Comparison of ENCODE assay signal across 8 cellular contexts in the genomic region with DNA sequence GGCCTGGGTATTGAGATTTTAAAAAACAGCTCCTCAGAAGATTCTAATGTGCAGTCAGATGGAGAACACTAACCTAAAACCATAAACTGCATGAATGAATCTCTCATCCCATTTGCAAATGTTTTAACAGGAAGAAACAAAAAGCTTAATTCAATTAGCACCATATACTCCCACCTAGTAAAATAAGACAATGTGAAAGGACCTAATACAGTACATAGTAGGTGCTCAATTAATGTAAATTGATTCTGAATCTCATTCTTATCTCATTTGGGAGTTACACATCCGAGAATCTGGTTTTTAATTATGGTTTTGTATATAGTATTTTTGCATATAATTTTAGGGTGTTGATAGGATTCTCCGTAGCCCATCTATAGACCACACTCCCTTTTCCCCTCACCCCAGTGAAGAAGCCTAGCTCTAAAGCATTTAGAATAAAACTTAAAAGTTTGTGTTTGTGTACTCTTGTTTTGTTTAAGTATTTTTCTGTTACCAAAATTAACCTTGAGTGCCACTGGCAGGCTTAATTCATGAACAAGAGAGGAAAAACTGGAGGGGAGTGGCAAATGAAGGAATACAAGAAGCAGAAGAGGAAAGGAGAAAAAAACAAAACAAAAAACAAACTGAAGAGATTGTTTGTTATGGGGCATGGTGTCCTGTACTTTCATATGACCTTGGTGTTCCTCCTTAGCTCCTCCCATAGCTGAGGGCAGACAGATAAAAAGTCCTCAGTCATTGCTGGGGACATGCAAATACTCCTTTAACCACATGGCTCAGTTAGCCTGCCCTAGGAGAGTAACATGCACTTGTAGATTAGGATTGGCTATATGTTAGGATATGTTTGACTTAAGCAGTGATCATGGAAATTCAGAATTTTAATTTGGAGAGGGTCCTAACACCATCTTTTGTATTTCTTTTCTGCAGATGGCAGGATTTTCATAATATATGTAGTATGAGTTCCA. TPM values are rescaled to one million over a fixed set of nuclear protein-coding genes. Genes with fewer than 3 reads are reported as not detected.
A peak's percentile ranks its signal among the peaks of the same experiment; 100 is the strongest.
DNase-seq lines count a peak whose midpoint lies in the region; ATAC-seq and TF ChIP-seq lines count a peak whose summit lies in the region.

No MANE protein-coding gene starts in this region.

- H3K36me3 ChIP-seq in Panc1 (ENCODE audit: control insufficient read depth, insufficient read depth, low read length) (peaks cover 32% of the 10 kb centered on the region), ectodermal cell (ENCODE audit: control insufficient read depth, insufficient read depth, low read length) (peaks cover 8% of the 10 kb centered on the region)

- intact Hi-C loops in Panc1 (cut with micrococcal nuclease; ENCODE audit: unreplicated experiment): loop anchor here (10.0 kb wide), 1 partner anchor 305 kb away; no protein-coding TSS in a partner anchor

- no peaks in the 10 kb centered on the region for H3K27me3 Mint-ChIP-seq in naive thymus-derived CD8-positive, alpha-beta T cell

- H3K27me3 ChIP-seq in Panc1 (ENCODE audit: control insufficient read depth, insufficient read depth, low read length): no peaks in the 10 kb centered on the region
- H3K27me3 ChIP-seq in ectodermal cell (ENCODE audit: control insufficient read depth, insufficient read depth, low read length, poor library complexity, severe bottlenecking): no peaks in the 10 kb centered on the region

- peaks cover 0 to 28% (median 12%) of the 10 kb centered on the region in 3 donors for H3K36me3 Mint-ChIP-seq in naive thymus-derived CD8-positive, alpha-beta T cell

- WGBS in ectodermal cell, 2 experiments: no CpG with 5 or more reads among the region's 2 CpGs

- no peak for TF ChIP-seq CTCF in Panc1 (IDR thresholded peaks at IDR 0.05)

- H3K4me3 ChIP-seq in Panc1 (ENCODE audit: low read depth in 2 of 2, low read length in 2 of 2): peak overlapping the region; percentile 95 to 96
- H3K4me3 ChIP-seq in ectodermal cell (ENCODE audit: insufficient read depth, low read depth, low read length): peak overlapping the region; percentile 84

- DNase-seq in AG08395 (ENCODE audit: low spot score) (peak; percentile 47), Panc1 (ENCODE audit: low read depth, low spot score) (no peak), DMS114 treated with DMSO at 0.1 percent for 48 hours (lab: John Stamatoyannopoulos, UW; ENCODE audit: unreplicated experiment) (no peak)
- no peak for DNase-seq in naive thymus-derived CD8-positive, alpha-beta T cell

- H3K4me3 Mint-ChIP-seq in naive thymus-derived CD8-positive, alpha-beta T cell: peak overlapping the region; percentile 92 to 99 (median 96)

- H3K9me3 ChIP-seq in Panc1 (ENCODE audit: control insufficient read depth, insufficient read depth, low read depth, low read length) (no peaks in the 10 kb centered on the region), ectodermal cell (ENCODE audit: control insufficient read depth, low read length) (no peaks in the 10 kb centered on the region)

- CTCF ChIA-PET in Panc1 (lab: Charles Lee): interaction anchor here (1.0 to 1.9 kb wide), 4 partner anchors 8 to 91 kb away, joined by 3 to 9 read pairs (median 4); partner anchors contain the start of gene PCDH12

- H3K9me3 Mint-ChIP-seq in naive thymus-derived CD8-positive, alpha-beta T cell: no peaks in the 10 kb centered on the region

- H3K27ac ChIP-seq in Panc1 (ENCODE audit: low read length) (peak overlapping the region; percentile 92), ectodermal cell (ENCODE audit: insufficient read depth, low read depth, low read length, poor library complexity, severe bottlenecking) (no peak overlapping the region)

- peak overlapping the region; percentile 92 to 99 (median 97) for H3K27ac Mint-ChIP-seq in naive thymus-derived CD8-positive, alpha-beta T cell

- H3K4me1 ChIP-seq in Panc1 (ENCODE audit: control insufficient read depth, insufficient read depth, low read length): peaks cover 13% of the 10 kb centered on the region
- H3K4me1 ChIP-seq in ectodermal cell (ENCODE audit: control insufficient read depth, insufficient read depth, low read length): peaks cover 3% of the 10 kb centered on the region

- BruUV-seq in Panc1 (replicated peaks; lab: Mats Ljungman, UMichigan): TSS peak; percentile 66

- ATAC-seq in GM18870 (IDR thresholded peaks at IDR 0.05; ENCODE audit: unreplicated experiment): peak; percentile 74
- ATAC-seq in HG03060 (IDR thresholded peaks at IDR 0.05; ENCODE audit: low read depth, unreplicated experiment): peak; percentile 56
- ATAC-seq in Panc1: no peak
- ATAC-seq in naive thymus-derived CD8-positive, alpha-beta T cell: no peak
- no peak for ATAC-seq in esophagus mucosa

- peaks cover 7 to 48% (median 37%) of the 10 kb centered on the region in 4 donors for H3K4me1 Mint-ChIP-seq in naive thymus-derived CD8-positive, alpha-beta T cell

- POLR2A ChIA-PET in Panc1 (lab: Charles Lee): no interaction called here
- POLR2A ChIA-PET in naive thymus-derived CD8-positive, alpha-beta T cell (lab: Charles Lee): interaction anchor here (0.5 to 2.8 kb wide), 22 partner anchors 10 to 829 kb away, joined by 3 to 49 read pairs (median 6); partner anchors contain the start of genes DELE1, FCHSD1, GNPDA1 and NDFIP1

- in situ Hi-C loops in Panc1 (cut with HindIII; ENCODE audit: low pct_unique_long_range_greater_than_20kb, low sequenced_read_pairs): no loop called here

RNA-seq across cellular contexts. Expression of gene RNF14, which starts 1.2 kb away (rescaled TPM):
- total RNA-seq in Panc1 (2021; ENCODE audit: unreplicated experiment) (72.1 TPM), esophagus mucosa (30.3 TPM)
- polyA plus RNA-seq in Panc1 (2012; ENCODE audit: insufficient read length): 47.6 TPM
- polyA plus RNA-seq in ectodermal cell (2013, experiment 1 of 4): 29.3 TPM
- polyA plus RNA-seq in ectodermal cell (2013, experiment 2 of 4): 23.8 TPM
- polyA plus RNA-seq in ectodermal cell (2013, experiment 3 of 4): 23.0 TPM
- polyA plus RNA-seq in ectodermal cell (2013, experiment 4 of 4): 26.3 TPM
- total RNA-seq in naive thymus-derived CD8-positive, alpha-beta T cell: 10 to 100 TPM; 31.3 to 31.6 TPM
- polyA plus RNA-seq in naive thymus-derived CD8-positive, alpha-beta T cell: 10 to 100 TPM; 27.4 to 40.1 (median 30.1) TPM

RNA-seq across cellular contexts. Expression of gene PCDH12, which starts 12.1 kb away (rescaled TPM):
- not detected for total RNA-seq in Panc1 (2021; ENCODE audit: unreplicated experiment)
- polyA plus RNA-seq in Panc1 (2012; ENCODE audit: insufficient read length): 0.11 TPM
- not detected for polyA plus RNA-seq in ectodermal cell (2013, experiment 1 of 4)
- polyA plus RNA-seq in ectodermal cell (2013, experiment 2 of 4): not detected
- not detected for polyA plus RNA-seq in ectodermal cell (2013, experiment 3 of 4)
- polyA plus RNA-seq in ectodermal cell (2013, experiment 4 of 4): 0.04 TPM
- not detected for total RNA-seq in naive thymus-derived CD8-positive, alpha-beta T cell
- under 1 TPM; 0.07 to 0.21 (median 0.07) TPM for polyA plus RNA-seq in naive thymus-derived CD8-positive, alpha-beta T cell
- total RNA-seq in esophagus mucosa: 0.40 TPM

RNA-seq across cellular contexts. Expression of gene GNPDA1, which starts 42.8 kb away (rescaled TPM):
- total RNA-seq in Panc1 (2021; ENCODE audit: unreplicated experiment) (99.9 TPM), esophagus mucosa (12.9 TPM)
- 98.1 TPM for polyA plus RNA-seq in Panc1 (2012; ENCODE audit: insufficient read length)
- polyA plus RNA-seq in ectodermal cell (2013, experiment 1 of 4): 91.4 TPM
- polyA plus RNA-seq in ectodermal cell (2013, experiment 2 of 4): 101 TPM
- polyA plus RNA-seq in ectodermal cell (2013, experiment 3 of 4): 63.2 TPM
- 81.1 TPM for polyA plus RNA-seq in ectodermal cell (2013, experiment 4 of 4)
- 10 to 100 TPM; 27.3 to 29.4 TPM for total RNA-seq in naive thymus-derived CD8-positive, alpha-beta T cell
- 10 to 100 TPM; 40.9 to 51.0 (median 43.9) TPM for polyA plus RNA-seq in naive thymus-derived CD8-positive, alpha-beta T cell

RNA-seq across cellular contexts. Expression of gene DELE1, which starts 46.4 kb away (rescaled TPM):
- total RNA-seq in Panc1 (2021; ENCODE audit: unreplicated experiment): 78.4 TPM
- 85.5 TPM for polyA plus RNA-seq in Panc1 (2012; ENCODE audit: insufficient read length)
- polyA plus RNA-seq in ectodermal cell (2013, experiment 1 of 4): 99.4 TPM
- 94.0 TPM for polyA plus RNA-seq in ectodermal cell (2013, experiment 2 of 4)
- 81.3 TPM for polyA plus RNA-seq in ectodermal cell (2013, experiment 3 of 4)
- 79.2 TPM for polyA plus RNA-seq in ectodermal cell (2013, experiment 4 of 4)
- 10 to 100 TPM; 89.8 to 97.1 TPM for total RNA-seq in naive thymus-derived CD8-positive, alpha-beta T cell
- polyA plus RNA-seq in naive thymus-derived CD8-positive, alpha-beta T cell: 10 to 100 TPM; 28.2 to 33.5 (median 31.4) TPM
- 33.5 TPM for total RNA-seq in esophagus mucosa

Comparison
In these comparisons a context has a peak if more than half of its experiments do, and no peak if none do; other contexts are left out.
1. ATAC-seq: peak in GM18870 (single experiment) and HG03060 (single experiment); none in Panc1 (single experiment), naive thymus-derived CD8-positive, alpha-beta T cell (0 of 2) and esophagus mucosa (single experiment).